Comparison of ENCODE assay signal across 4 cellular contexts in genomic region chr2:157341381-157341780, GRCh38. TPM values are rescaled to one million over a fixed set of nuclear protein-coding genes. Genes with fewer than 3 reads are reported as not detected.
"Had no signal": no experiment of that assay in that cellular context is flagged by ENCODE, and none has a peak within 500 bp of the region (broad histone marks: within the 10 kb centered on the region; RNA-seq: fewer than 3 reads in every experiment).

No MANE protein-coding gene starts in this region.

RNA-seq across cellular contexts. Expression of gene ERMN, which starts 15.8 kb away (rescaled TPM):
- total RNA-seq: esophagus mucosa, left lobe of liver, smooth muscle cell had no signal
- polyA plus RNA-seq: mammary epithelial cell, smooth muscle cell had no signal
